Comparison of ENCODE assay signal across 23 cellular contexts in genomic region chr2:10500601-10501361, GRCh38. TPM values are rescaled to one million over a fixed set of nuclear protein-coding genes. Genes with fewer than 3 reads are reported as not detected.
A peak's percentile ranks its signal among the peaks of the same experiment; 100 is the strongest.
DNase-seq lines count a peak whose midpoint lies in the region; ATAC-seq and TF ChIP-seq lines count a peak whose summit lies in the region.
"Had no signal": no experiment of that assay in that cellular context is flagged by ENCODE, and none has a peak within 500 bp of the region (broad histone marks: within the 10 kb centered on the region; RNA-seq: fewer than 3 reads in every experiment).

No MANE protein-coding gene starts in this region.

- TF ChIP-seq CTCF in Panc1 (IDR thresholded peaks at IDR 0.05) (no peak), mammary epithelial cell (conservative IDR thresholded peaks at IDR 0.05 in 1 of 2, IDR thresholded peaks at IDR 0.05 in 1 of 2; ENCODE audit: extremely low read depth in 1 of 2, insufficient read depth in 1 of 2, low read depth in 1 of 2, low read length in 2 of 2) (no peak), prostate gland (IDR thresholded peaks at IDR 0.05) (no peak)

- H3K36me3 ChIP-seq in Panc1 (ENCODE audit: control insufficient read depth, insufficient read depth, low read length), result no peaks in the 10 kb centered on the region
- no peaks in the 10 kb centered on the region for H3K36me3 ChIP-seq in mammary epithelial cell (ENCODE audit: insufficient read depth, low read length)
- no peaks in the 10 kb centered on the region for H3K36me3 ChIP-seq in prostate gland
- H3K36me3 ChIP-seq: left lung, neutrophil, transverse colon had no signal

- H3K36me3 Mint-ChIP-seq in activated CD8-positive, alpha-beta memory T cell treated with anti-CD3 and anti-CD28 coated beads, Interleukin-2, amount 10 ng/mL, durations not matched to agents 7 days and 5 days, result no peaks in the 10 kb centered on the region
- H3K36me3 Mint-ChIP-seq: activated naive CD4-positive, alpha-beta T cell treated with anti-CD3 and anti-CD28 coated beads, Interleukin-2, amount 10 ng/mL, durations not matched to agents 7 days and 5 days; CD14-positive monocyte had no signal

- H3K9ac ChIP-seq in mammary epithelial cell (ENCODE audit: insufficient read depth, low read length), result no peak overlapping the region

- no peak for TF ChIP-seq POLR2A in prostate gland (IDR thresholded peaks at IDR 0.05)

- BruUV-seq in Panc1 (replicated peaks; lab: Mats Ljungman, UMichigan) (no TSS peak), mammary epithelial cell (replicated peaks; lab: Mats Ljungman, UMichigan) (no TSS peak)

- no peak overlapping the region for H3K4me3 Mint-ChIP-seq in activated CD8-positive, alpha-beta memory T cell treated with anti-CD3 and anti-CD28 coated beads, Interleukin-2, amount 10 ng/mL, durations not matched to agents 7 days and 5 days
- H3K4me3 Mint-ChIP-seq: activated naive CD4-positive, alpha-beta T cell treated with anti-CD3 and anti-CD28 coated beads, Interleukin-2, amount 10 ng/mL, durations not matched to agents 7 days and 5 days; CD14-positive monocyte; T-helper 17 cell had no signal

- no peak overlapping the region for H2AFZ ChIP-seq in mammary epithelial cell (ENCODE audit: low read depth, low read length)

- H3K27me3 ChIP-seq in Panc1 (ENCODE audit: control insufficient read depth, insufficient read depth, low read length) (no peaks in the 10 kb centered on the region), mammary epithelial cell (ENCODE audit: insufficient read depth, low read length) (peaks cover 3% of the 10 kb centered on the region), prostate gland (replicated peaks; ENCODE audit: insufficient read depth) (no peaks in the 10 kb centered on the region)

- H3K79me2 ChIP-seq in mammary epithelial cell (ENCODE audit: insufficient read depth, low read length), result no peaks in the 10 kb centered on the region

- no peak overlapping the region for H3K4me2 ChIP-seq in mammary epithelial cell (ENCODE audit: insufficient read depth, low read depth, low read length)
- H3K4me2 ChIP-seq: A549 had no signal

- no peaks in the 10 kb centered on the region for H3K9me3 ChIP-seq in Panc1 (ENCODE audit: control insufficient read depth, insufficient read depth, low read depth, low read length)
- no peaks in the 10 kb centered on the region for H3K9me3 ChIP-seq in mammary epithelial cell (replicated peaks; ENCODE audit: insufficient read depth, low read length)
- no peaks in the 10 kb centered on the region for H3K9me3 ChIP-seq in prostate gland
- H3K9me3 ChIP-seq: A549, left lung, neutrophil, transverse colon had no signal

- dilution Hi-C loops in mammary epithelial cell (cut with HindIII; ENCODE audit: low sequenced_read_pairs), result no loop called here

- H3K4me3 ChIP-seq in Panc1 (ENCODE audit: low read depth in 2 of 2, low read length in 2 of 2) (no peak overlapping the region), mammary epithelial cell (replicated peaks in 1 of 3; ENCODE audit: insufficient read depth in 1 of 3, low read depth in 2 of 3, low read length in 3 of 3) (no peak overlapping the region), prostate gland (no peak overlapping the region)
- H3K4me3 ChIP-seq: A549, left lung, transverse colon had no signal

- H3K27me3 Mint-ChIP-seq in activated CD8-positive, alpha-beta memory T cell treated with anti-CD3 and anti-CD28 coated beads, Interleukin-2, amount 10 ng/mL, durations not matched to agents 7 days and 5 days, result peaks cover 25% of the 10 kb centered on the region

- WGBS in mammary epithelial cell (ENCODE audit: low coverage, missing lambda C conversion rate), result 69% methylated on average over 11 of the region's 22 CpGs
- 65% methylated on average over 22 of the region's 22 CpGs for WGBS in prostate gland

- no peak for ATAC-seq in activated CD8-positive, alpha-beta memory T cell treated with anti-CD3 and anti-CD28 coated beads, Interleukin-2, amount 10 ng/mL, durations not matched to agents 7 days and 5 days
- ATAC-seq in Panc1 (peak; percentile 3; the same call in 1 of the 2 replicates), sciatic nerve (no peak), GM19035 (IDR thresholded peaks at IDR 0.05; ENCODE audit: unreplicated experiment) (no peak), GM18511 (IDR thresholded peaks at IDR 0.05; ENCODE audit: unreplicated experiment) (no peak)
- ATAC-seq: stimulated activated naive CD8-positive, alpha-beta T cell treated with anti-CD3 and anti-CD28 coated beads, Interleukin-15, Interleukin-2, amounts not matched to agents 100 U/mL and 50 U/mL, for 24 hours; T-helper 17 cell had no signal

- H3K4me1 Mint-ChIP-seq in activated CD8-positive, alpha-beta memory T cell treated with anti-CD3 and anti-CD28 coated beads, Interleukin-2, amount 10 ng/mL, durations not matched to agents 7 days and 5 days, result peaks cover 5% of the 10 kb centered on the region
- H3K4me1 Mint-ChIP-seq: activated naive CD4-positive, alpha-beta T cell treated with anti-CD3 and anti-CD28 coated beads, Interleukin-2, amount 10 ng/mL, durations not matched to agents 7 days and 5 days had no signal

- POLR2A ChIA-PET in Panc1 (lab: Charles Lee), result interaction anchor here (0.6 kb wide), 1 partner anchor 404 kb away, joined by 3 read pairs; no protein-coding TSS in a partner anchor

- intact Hi-C loops in Panc1 (cut with micrococcal nuclease; ENCODE audit: unreplicated experiment), result no loop called here
- intact Hi-C loops in mammary epithelial cell (cut with micrococcal nuclease), result no loop called here
- intact Hi-C loops in sciatic nerve (cut with DNase I), result no loop called here
- intact Hi-C loops in prostate gland (cut with DNase I), result no loop called here

- in situ Hi-C loops in Panc1 (cut with HindIII; ENCODE audit: low pct_unique_long_range_greater_than_20kb, low sequenced_read_pairs) (no loop called here), mammary epithelial cell (cut with MboI; ENCODE audit: low sequenced_read_pairs in 2 of 2) (no loop called here)

- CTCF ChIA-PET in activated CD8-positive, alpha-beta memory T cell treated with anti-CD3 and anti-CD28 coated beads, Interleukin-2, amount 10 ng/mL, durations not matched to agents 7 days and 5 days (lab: Charles Lee), result no interaction called here
- CTCF ChIA-PET in Panc1 (lab: Charles Lee), result no interaction called here
- CTCF ChIA-PET in mammary epithelial cell (lab: Charles Lee; ENCODE audit: low non-redundant PET), result interaction anchor here (0.7 kb wide), 1 partner anchor 92 kb away, joined by 3 read pairs; no protein-coding TSS in a partner anchor

- H4K20me1 ChIP-seq in mammary epithelial cell (ENCODE audit: insufficient read depth, low read length), result no peaks in the 10 kb centered on the region

- H3K4me1 ChIP-seq in Panc1 (ENCODE audit: control insufficient read depth, insufficient read depth, low read length) (no peaks in the 10 kb centered on the region), mammary epithelial cell (ENCODE audit: insufficient read depth, low read length) (peaks cover 26% of the 10 kb centered on the region), prostate gland (replicated peaks) (no peaks in the 10 kb centered on the region)
- H3K4me1 ChIP-seq: left lung had no signal

- H3K27ac ChIP-seq in Panc1 (ENCODE audit: low read length) (no peak overlapping the region), mammary epithelial cell (ENCODE audit: insufficient read depth, low read depth, low read length) (no peak overlapping the region), prostate gland (no peak overlapping the region)
- H3K27ac ChIP-seq: left lung, neutrophil, transverse colon had no signal

- no peaks in the 10 kb centered on the region for H3K9me3 Mint-ChIP-seq in activated CD8-positive, alpha-beta memory T cell treated with anti-CD3 and anti-CD28 coated beads, Interleukin-2, amount 10 ng/mL, durations not matched to agents 7 days and 5 days (ENCODE audit: low read depth)
- H3K9me3 Mint-ChIP-seq: activated naive CD4-positive, alpha-beta T cell treated with anti-CD3 and anti-CD28 coated beads, Interleukin-2, amount 10 ng/mL, durations not matched to agents 7 days and 5 days had no signal

- DNase-seq in activated CD8-positive, alpha-beta memory T cell treated with anti-CD3 and anti-CD28 coated beads, Interleukin-2, amount 50 U/mL, for 48 hours, result peak; percentile 49
- DNase-seq in activated CD8-positive, alpha-beta memory T cell treated with anti-CD3 and anti-CD28 coated beads, Interleukin-2, amount 10 ng/mL, durations not matched to agents 7 days and 5 days, result no peak
- DNase-seq in Panc1 (ENCODE audit: low read depth, low spot score) (no peak), mammary epithelial cell (peak; percentile 72), sciatic nerve (ENCODE audit: low spot score) (peak; percentile 46), prostate gland (ENCODE audit: low spot score) (no peak)
- DNase-seq: activated naive CD4-positive, alpha-beta T cell treated with anti-CD3 and anti-CD28 coated beads, Interleukin-2, amount 10 ng/mL, durations not matched to agents 7 days and 5 days; dermis blood vessel endothelial cell; DMS153; foreskin melanocyte; GOT3; NCI-H187 treated with DMSO at 0.1 percent for 48 hours; NCI-H446 treated with DMSO at 0.1 percent for 48 hours; SIG-M5; stimulated activated naive CD8-positive, alpha-beta T cell treated with anti-CD3 and anti-CD28 coated beads, Interleukin-15, Interleukin-2, amounts not matched to agents 100 U/mL and 50 U/mL, for 24 hours; T-helper 17 cell; transverse colon had no signal

- H3K27ac Mint-ChIP-seq in activated CD8-positive, alpha-beta memory T cell treated with anti-CD3 and anti-CD28 coated beads, Interleukin-2, amount 10 ng/mL, durations not matched to agents 7 days and 5 days, result no peak overlapping the region
- H3K27ac Mint-ChIP-seq: activated naive CD4-positive, alpha-beta T cell treated with anti-CD3 and anti-CD28 coated beads, Interleukin-2, amount 10 ng/mL, durations not matched to agents 7 days and 5 days; CD14-positive monocyte; T-helper 17 cell had no signal

RNA-seq across cellular contexts. Expression of gene ODC1, which starts 52.7 kb away (rescaled TPM):
- 10 to 100 TPM; 64.8 to 80.3 TPM for total RNA-seq in activated CD8-positive, alpha-beta memory T cell treated with anti-CD3 and anti-CD28 coated beads, Interleukin-2, amount 10 ng/mL, durations not matched to agents 7 days and 5 days
- total RNA-seq in Panc1 (2021; ENCODE audit: unreplicated experiment) (159 TPM), mammary epithelial cell (100 to 1,000 TPM in 1 of 2 donors, 10 to 100 TPM in 1; 64.0 to 161 TPM), sciatic nerve (33.1 TPM), prostate gland (100 to 1,000 TPM; 147 to 261 TPM)
- 135 TPM for polyA plus RNA-seq in Panc1 (2012; ENCODE audit: insufficient read length)
- polyA plus RNA-seq in mammary epithelial cell, result 253 TPM
- polyA minus RNA-seq in mammary epithelial cell, result 493 TPM

Comparison
In these comparisons a context has a peak if more than half of its experiments do, and no peak if none do; other contexts are left out.
1. DNase-seq: peak in activated CD8-positive, alpha-beta memory T cell treated with anti-CD3 and anti-CD28 coated beads, Interleukin-2, amount 50 U/mL, for 48 hours (single experiment), mammary epithelial cell (single experiment) and sciatic nerve (single experiment); none in activated CD8-positive, alpha-beta memory T cell treated with anti-CD3 and anti-CD28 coated beads, Interleukin-2, amount 10 ng/mL, durations not matched to agents 7 days and 5 days (single experiment), Panc1 (single experiment) and prostate gland (single experiment).